ENCODE assay signal across 16 cellular contexts in the genomic region with DNA sequence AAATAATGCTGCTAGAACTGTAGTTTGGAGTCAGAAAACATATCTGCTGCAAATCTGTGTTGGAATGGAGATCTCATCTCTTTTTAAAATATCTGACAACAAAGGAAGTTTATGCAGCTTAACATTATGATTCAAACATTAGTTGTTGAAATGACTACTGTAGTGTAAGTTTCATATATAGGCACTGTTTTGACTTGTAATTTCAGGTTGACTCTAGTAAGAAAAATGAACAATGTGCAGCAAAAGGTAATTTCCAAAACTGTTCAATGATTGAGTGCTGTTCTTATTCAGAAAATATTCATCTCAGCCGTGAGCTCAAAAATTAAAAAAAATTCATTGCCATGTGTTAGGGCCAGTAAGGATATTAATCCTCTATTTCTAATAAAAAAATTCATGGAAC. TPM values are rescaled to one million over a fixed set of nuclear protein-coding genes. Genes with fewer than 3 reads are reported as not detected.
DNase-seq lines count a peak whose midpoint lies in the region; ATAC-seq and TF ChIP-seq lines count a peak whose summit lies in the region.
"Had no signal": no experiment of that assay in that cellular context is flagged by ENCODE, and none has a peak within 500 bp of the region (broad histone marks: within the 10 kb centered on the region; RNA-seq: fewer than 3 reads in every experiment).

No MANE protein-coding gene starts in this region.

- peaks cover 34% of the 10 kb centered on the region for H3K36me3 Mint-ChIP-seq in activated CD4-positive, alpha-beta T cell treated with anti-CD3 and anti-CD28 coated beads for 36 hours (ENCODE audit: low read depth)
- peaks cover 11% of the 10 kb centered on the region for H3K36me3 Mint-ChIP-seq in T-helper 1 cell treated with Interleukin-12 subunit alpha and Interleukin-12 subunit beta and Interleukin-4 antibody, amounts not matched to agents 30 μg/mL and 1 μg/mL, for 36 hours (ENCODE audit: low read depth)

- POLR2A ChIA-PET in activated CD4-positive, alpha-beta T cell treated with anti-CD3 and anti-CD28 coated beads for 36 hours (lab: Charles Lee), result interaction anchor here (0.6 kb wide), 1 partner anchor 258 kb away, joined by 3 read pairs; no protein-coding TSS in a partner anchor

- H3K4me3 ChIP-seq in GM06990 (replicated peaks; ENCODE audit: low read depth, low read length), result no peak overlapping the region
- H3K4me3 ChIP-seq: SJCRH30 had no signal

- ATAC-seq in activated CD4-positive, alpha-beta T cell treated with anti-CD3 and anti-CD28 coated beads for 36 hours, result peak; percentile 80
- ATAC-seq in GM18868 (IDR thresholded peaks at IDR 0.05; ENCODE audit: unreplicated experiment), result peak; percentile 52

- TF ChIP-seq CTCF in GM06990 (IDR thresholded peaks at IDR 0.05; ENCODE audit: insufficient read depth, low read length, poor library complexity, severe bottlenecking), result no peak

- H3K27ac Mint-ChIP-seq in activated CD4-positive, alpha-beta T cell treated with anti-CD3 and anti-CD28 coated beads for 36 hours, result no peak overlapping the region
- peak overlapping the region; percentile 62 for H3K27ac Mint-ChIP-seq in T-helper 1 cell treated with Interleukin-12 subunit alpha and Interleukin-12 subunit beta and Interleukin-4 antibody, amounts not matched to agents 30 μg/mL and 1 μg/mL, for 36 hours
- H3K27ac Mint-ChIP-seq: B cell had no signal

- H3K36me3 ChIP-seq in GM06990 (ENCODE audit: control insufficient read depth, insufficient read depth, low read length), result no peaks in the 10 kb centered on the region

- no peaks in the 10 kb centered on the region for H3K27me3 Mint-ChIP-seq in activated CD4-positive, alpha-beta T cell treated with anti-CD3 and anti-CD28 coated beads for 36 hours
- H3K27me3 Mint-ChIP-seq in T-helper 1 cell treated with Interleukin-12 subunit alpha and Interleukin-12 subunit beta and Interleukin-4 antibody, amounts not matched to agents 30 μg/mL and 1 μg/mL, for 36 hours (ENCODE audit: low read depth), result no peaks in the 10 kb centered on the region
- H3K27me3 Mint-ChIP-seq: B cell had no signal

- CTCF ChIA-PET in activated CD4-positive, alpha-beta T cell treated with anti-CD3 and anti-CD28 coated beads for 36 hours (lab: Charles Lee), result interaction anchor here (1.4 kb wide), 1 partner anchor 19 kb away, joined by 3 read pairs; no protein-coding TSS in a partner anchor

- H3K4me1 Mint-ChIP-seq in activated CD4-positive, alpha-beta T cell treated with anti-CD3 and anti-CD28 coated beads for 36 hours, result peaks cover 20% of the 10 kb centered on the region
- peaks cover 20% of the 10 kb centered on the region for H3K4me1 Mint-ChIP-seq in T-helper 1 cell treated with Interleukin-12 subunit alpha and Interleukin-12 subunit beta and Interleukin-4 antibody, amounts not matched to agents 30 μg/mL and 1 μg/mL, for 36 hours (ENCODE audit: low read depth)

- H3K27me3 ChIP-seq in GM06990 (replicated peaks; ENCODE audit: control insufficient read depth, insufficient read depth, low read length), result no peaks in the 10 kb centered on the region
- H3K27me3 ChIP-seq: SJCRH30 had no signal

- H3K4me3 Mint-ChIP-seq in activated CD4-positive, alpha-beta T cell treated with anti-CD3 and anti-CD28 coated beads for 36 hours, result no peak overlapping the region
- no peak overlapping the region for H3K4me3 Mint-ChIP-seq in T-helper 1 cell treated with Interleukin-12 subunit alpha and Interleukin-12 subunit beta and Interleukin-4 antibody, amounts not matched to agents 30 μg/mL and 1 μg/mL, for 36 hours
- H3K4me3 Mint-ChIP-seq: B cell had no signal

- peaks cover 9% of the 10 kb centered on the region for H3K9me3 Mint-ChIP-seq in activated CD4-positive, alpha-beta T cell treated with anti-CD3 and anti-CD28 coated beads for 36 hours (ENCODE audit: low read depth)
- H3K9me3 Mint-ChIP-seq in T-helper 1 cell treated with Interleukin-12 subunit alpha and Interleukin-12 subunit beta and Interleukin-4 antibody, amounts not matched to agents 30 μg/mL and 1 μg/mL, for 36 hours, result peaks cover 37% of the 10 kb centered on the region

- no peak for DNase-seq in activated CD4-positive, alpha-beta T cell treated with anti-CD3 and anti-CD28 coated beads for 36 hours
- DNase-seq in activated CD4-positive, alpha-beta T cell treated with anti-CD3 and anti-CD28 coated beads for 48 hours, result no peak
- peak; percentile 11 for DNase-seq in GM06990 (ENCODE audit: extremely low read depth, insufficient read length)
- DNase-seq in activated gamma-delta T cell treated with Interleukin-2 at 50 U/mL for 16 hours, result no peak
- no peak for DNase-seq in central memory CD4-positive, alpha-beta T cell
- DNase-seq in stimulated activated CD4-positive, alpha-beta T cell treated with anti-CD3 and anti-CD28 coated beads, Interleukin-12 subunit alpha, Interleukin-12 subunit beta, amount 100 ng/mL, for 4 hours, result no peak
- DNase-seq: 8988T, DMS79 treated with DMSO at 0.1 percent for 48 hours, NCI-H1417, NCI-H187, NCI-H2227 treated with DMSO at 0.1 percent for 48 hours, NCI-H524 treated with DMSO at 0.1 percent for 48 hours, SJCRH30 had no signal

- intact Hi-C loops in activated CD4-positive, alpha-beta T cell treated with anti-CD3 and anti-CD28 coated beads for 36 hours (cut with DNase I, micrococcal nuclease), result no loop called here

RNA-seq across cellular contexts. Expression of a gene that starts 48.5 kb away (rescaled TPM):
- 10 to 100 TPM; 14.3 to 15.3 TPM for total RNA-seq in activated CD4-positive, alpha-beta T cell treated with anti-CD3 and anti-CD28 coated beads for 36 hours
